ENCODE assay signal across 29 cellular contexts in genomic region chr20:4328541-4328940, GRCh38.
"Had no signal": no experiment of that assay in that cellular context is flagged by ENCODE, and none has a peak within 500 bp of the region (broad histone marks: within the 10 kb centered on the region; RNA-seq: fewer than 3 reads in every experiment).

No MANE protein-coding gene starts in this region.

- H3K27ac Mint-ChIP-seq: immature natural killer cell; mesothelial cell of epicardium; naive B cell; natural killer cell; nephron progenitor cell; neural progenitor cell; stimulated activated memory B cell treated with anti-CD40 and anti-IgM and Interleukin-4, amounts not matched to agents 10 μg/mL and 1 μg/mL and 100 μg/mL, for 72 hours; stimulated activated naive CD8-positive, alpha-beta T cell treated with anti-CD3 and anti-CD28 coated beads, Interleukin-15, amount 100 ng/mL, for 72 hours; type B pancreatic cell had no signal

- H3K27ac ChIP-seq: left lung, lower lobe of right lung, neural progenitor cell, parathyroid adenoma, psoas muscle, right atrium auricular region, right lobe of liver, tibial nerve, uterus had no signal

- H3K36me3 Mint-ChIP-seq: immature natural killer cell; mesothelial cell of epicardium; naive B cell; natural killer cell; neural progenitor cell; stimulated activated memory B cell treated with anti-CD40 and anti-IgM and Interleukin-4, amounts not matched to agents 10 μg/mL and 1 μg/mL and 100 μg/mL, for 72 hours; type B pancreatic cell had no signal

- H3K27me3 ChIP-seq: left lung, neural progenitor cell, right atrium auricular region, right lobe of liver, tibial nerve, uterus had no signal

- ATAC-seq: left colon; left lung; lower lobe of right lung; natural killer cell; psoas muscle; right lobe of liver; stimulated activated memory B cell treated with anti-CD40 and anti-IgM and Interleukin-4, amounts not matched to agents 10 μg/mL and 1 μg/mL and 100 μg/mL, for 72 hours; stimulated activated naive CD8-positive, alpha-beta T cell treated with anti-CD3 and anti-CD28 coated beads, Interleukin-15, amount 100 ng/mL, for 72 hours had no signal

- H3K4me1 ChIP-seq: neural progenitor cell, parathyroid adenoma, psoas muscle, right atrium auricular region, right lobe of liver, uterus had no signal

- H3K9me3 ChIP-seq: left lung, lower lobe of right lung, psoas muscle, right atrium auricular region, right lobe of liver, uterus had no signal

- H3K4me3 Mint-ChIP-seq: immature natural killer cell; mesothelial cell of epicardium; natural killer cell; nephron progenitor cell; neural progenitor cell; stimulated activated memory B cell treated with anti-CD40 and anti-IgM and Interleukin-4, amounts not matched to agents 10 μg/mL and 1 μg/mL and 100 μg/mL, for 72 hours; stimulated activated naive CD8-positive, alpha-beta T cell treated with anti-CD3 and anti-CD28 coated beads, Interleukin-15, amount 100 ng/mL, for 72 hours; type B pancreatic cell had no signal

- H3K36me3 ChIP-seq: left lung, lower lobe of right lung, neural progenitor cell, right atrium auricular region, right lobe of liver, tibial nerve, uterus had no signal

- H3K4me2 ChIP-seq: neural progenitor cell, smooth muscle cell had no signal

- DNase-seq: hypothalamus; immature natural killer cell; kidney; left colon; left lung; lower lobe of right lung; mammary epithelial cell; mesendoderm; naive B cell; natural killer cell; nephron progenitor cell; psoas muscle; right lobe of liver; stimulated activated CD4-positive, alpha-beta T cell treated with anti-CD3 and anti-CD28 coated beads, Interleukin-1b, Interleukin-23, amount 100 ng/mL, for 48 hours; stimulated activated CD4-positive, alpha-beta T cell treated with anti-CD3 and anti-CD28 coated beads, Interleukin-2, amount 100 ng/mL, for 48 hours; stimulated activated CD4-positive, alpha-beta T cell treated with anti-CD3 and anti-CD28 coated beads, Interleukin-4, amount 100 ng/mL, for 4 hours; stimulated activated CD8-positive, alpha-beta memory T cell treated with anti-CD3 and anti-CD28 coated beads, Interleukin-4, amount 100 ng/mL, for 48 hours; stimulated activated naive CD4-positive, alpha-beta T cell treated with Interleukin-2 at 50 U/mL for 16 hours; stimulated activated naive CD8-positive, alpha-beta T cell treated with anti-CD3 and anti-CD28 coated beads, Interleukin-15, amount 100 ng/mL, for 72 hours; substantia nigra; uterus had no signal

- H3K9ac ChIP-seq: neural progenitor cell, parathyroid adenoma had no signal

- H3K9me3 Mint-ChIP-seq: immature natural killer cell; natural killer cell; stimulated activated memory B cell treated with anti-CD40 and anti-IgM and Interleukin-4, amounts not matched to agents 10 μg/mL and 1 μg/mL and 100 μg/mL, for 72 hours; stimulated activated naive CD8-positive, alpha-beta T cell treated with anti-CD3 and anti-CD28 coated beads, Interleukin-15, amount 100 ng/mL, for 72 hours; type B pancreatic cell had no signal

- H3K4me3 ChIP-seq: left lung, lower lobe of right lung, neural progenitor cell, psoas muscle, right atrium auricular region, right lobe of liver, smooth muscle cell, tibial nerve, uterus had no signal

- H2AFZ ChIP-seq: neural progenitor cell, parathyroid adenoma had no signal

- H3K4me1 Mint-ChIP-seq: immature natural killer cell; mesothelial cell of epicardium; natural killer cell; stimulated activated naive CD8-positive, alpha-beta T cell treated with anti-CD3 and anti-CD28 coated beads, Interleukin-15, amount 100 ng/mL, for 72 hours had no signal
